ENCODE assay signal across 8 cellular contexts in the genomic region with DNA sequence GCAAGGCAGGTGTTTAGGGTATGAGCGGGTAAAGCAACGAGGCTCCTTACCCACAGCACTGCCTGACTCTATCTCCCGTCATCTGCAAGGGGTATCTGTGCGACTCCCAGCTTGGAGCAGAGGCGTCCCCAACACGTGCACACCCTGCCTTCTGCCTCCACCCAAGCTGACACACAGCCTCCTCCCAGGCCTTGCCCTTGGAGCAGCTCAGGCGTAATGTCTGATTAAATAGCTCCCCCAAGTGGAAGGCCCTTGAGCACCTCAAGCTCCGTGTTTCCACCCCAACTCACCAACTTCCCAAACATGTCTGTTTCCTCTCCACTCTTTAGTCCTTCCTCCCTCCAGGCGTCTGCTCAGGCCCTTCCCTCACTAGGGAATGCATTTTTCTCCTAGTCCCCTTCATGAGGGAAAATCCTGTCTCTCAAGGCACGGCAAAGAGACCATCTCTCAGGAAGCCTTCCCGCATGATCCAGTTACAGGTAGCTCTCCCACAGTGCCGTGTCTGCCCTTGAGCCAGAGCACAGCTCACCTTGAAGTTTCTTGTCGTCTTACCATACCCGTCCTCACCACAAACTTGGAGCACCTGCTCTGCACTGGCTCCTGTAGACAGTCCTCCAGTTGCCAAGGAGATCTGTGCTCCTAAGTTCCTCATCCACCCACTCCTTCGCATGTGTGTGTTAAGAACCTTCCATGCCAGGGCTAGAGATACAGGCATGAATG. TPM values are rescaled to one million over a fixed set of nuclear protein-coding genes. Genes with fewer than 3 reads are reported as not detected.
DNase-seq lines count a peak whose midpoint lies in the region; ATAC-seq and TF ChIP-seq lines count a peak whose summit lies in the region.

No MANE protein-coding gene starts in this region.

- DNase-seq in NOMO-1 (lab: John Stamatoyannopoulos, UW; ENCODE audit: unreplicated experiment in 2 of 2) (peak; percentile 11 to 21), NOMO-1 treated with dmso at 0.1 percent for 144 hours (lab: John Stamatoyannopoulos, UW; ENCODE audit: unreplicated experiment) (no peak), M059J (ENCODE audit: low read depth) (peak; percentile 70), cardiac muscle cell (ENCODE audit: low read depth in 1 of 2, low spot score in 1 of 2) (peak; percentile 77 to 84), progenitor cell of endocrine pancreas (ENCODE audit: low spot score, unreplicated experiment) (no peak), NCI-H1694 (lab: John Stamatoyannopoulos, UW) (no peak)
- peak; percentile 39 for DNase-seq in activated CD8-positive, alpha-beta T cell treated with anti-CD3 and anti-CD28 coated beads, Interleukin-2, amount 10 ng/mL, durations not matched to agents 7 days and 5 days
- no peak for DNase-seq in effector CD4-positive, alpha-beta T cell

- H3K4me1 Mint-ChIP-seq in activated CD8-positive, alpha-beta T cell treated with anti-CD3 and anti-CD28 coated beads, Interleukin-2, amount 10 ng/mL, durations not matched to agents 7 days and 5 days (ENCODE audit: low read depth), result no peaks in the 10 kb centered on the region
- H3K4me1 Mint-ChIP-seq in progenitor cell of endocrine pancreas (ENCODE audit: low read depth), result no peaks in the 10 kb centered on the region

- no peak overlapping the region for H3K4me3 ChIP-seq in cardiac muscle cell

- H3K9me3 ChIP-seq in cardiac muscle cell (ENCODE audit: low read depth), result no peaks in the 10 kb centered on the region

- ATAC-seq in activated CD8-positive, alpha-beta T cell treated with anti-CD3 and anti-CD28 coated beads, Interleukin-2, amount 10 ng/mL, durations not matched to agents 7 days and 5 days, result peak; percentile 57

- no peak overlapping the region for H3K4me3 Mint-ChIP-seq in activated CD8-positive, alpha-beta T cell treated with anti-CD3 and anti-CD28 coated beads, Interleukin-2, amount 10 ng/mL, durations not matched to agents 7 days and 5 days
- no peak overlapping the region for H3K4me3 Mint-ChIP-seq in progenitor cell of endocrine pancreas (ENCODE audit: low read depth)

- H3K9me3 Mint-ChIP-seq in activated CD8-positive, alpha-beta T cell treated with anti-CD3 and anti-CD28 coated beads, Interleukin-2, amount 10 ng/mL, durations not matched to agents 7 days and 5 days (ENCODE audit: insufficient read depth), result no peaks in the 10 kb centered on the region
- no peaks in the 10 kb centered on the region for H3K9me3 Mint-ChIP-seq in progenitor cell of endocrine pancreas (ENCODE audit: low read depth)

- no peak overlapping the region for H3K27ac Mint-ChIP-seq in activated CD8-positive, alpha-beta T cell treated with anti-CD3 and anti-CD28 coated beads, Interleukin-2, amount 10 ng/mL, durations not matched to agents 7 days and 5 days
- H3K27ac Mint-ChIP-seq in progenitor cell of endocrine pancreas, result peak overlapping the region; percentile 43

- no peaks in the 10 kb centered on the region for H3K27me3 ChIP-seq in cardiac muscle cell

- TF ChIP-seq CTCF in cardiac muscle cell (IDR thresholded peaks at IDR 0.05; ENCODE audit: low read depth, low read length), result peak; percentile 67
- TF ChIP-seq CTCF in progenitor cell of endocrine pancreas (IDR thresholded peaks at IDR 0.05; ENCODE audit: unreplicated experiment), result peak; percentile 54

- H3K4me1 ChIP-seq in cardiac muscle cell (ENCODE audit: low read depth), result peaks cover 14% of the 10 kb centered on the region

- CTCF ChIA-PET in activated CD8-positive, alpha-beta T cell treated with anti-CD3 and anti-CD28 coated beads, Interleukin-2, amount 10 ng/mL, durations not matched to agents 7 days and 5 days (lab: Charles Lee), result interaction anchor here (0.5 to 1.6 kb wide), 16 partner anchors 10 to 902 kb away, joined by 3 to 18 read pairs (median 4); partner anchors contain the start of gene PPFIBP2

- no peaks in the 10 kb centered on the region for H3K36me3 ChIP-seq in cardiac muscle cell

- no peak overlapping the region for H3K27ac ChIP-seq in cardiac muscle cell

- H3K36me3 Mint-ChIP-seq in activated CD8-positive, alpha-beta T cell treated with anti-CD3 and anti-CD28 coated beads, Interleukin-2, amount 10 ng/mL, durations not matched to agents 7 days and 5 days (ENCODE audit: low read depth), result no peaks in the 10 kb centered on the region
- H3K36me3 Mint-ChIP-seq in progenitor cell of endocrine pancreas (ENCODE audit: insufficient read depth), result peaks cover 22% of the 10 kb centered on the region

- H3K27me3 Mint-ChIP-seq in activated CD8-positive, alpha-beta T cell treated with anti-CD3 and anti-CD28 coated beads, Interleukin-2, amount 10 ng/mL, durations not matched to agents 7 days and 5 days (ENCODE audit: low read depth), result no peaks in the 10 kb centered on the region
- no peaks in the 10 kb centered on the region for H3K27me3 Mint-ChIP-seq in progenitor cell of endocrine pancreas

- POLR2A ChIA-PET in activated CD8-positive, alpha-beta T cell treated with anti-CD3 and anti-CD28 coated beads, Interleukin-2, amount 10 ng/mL, durations not matched to agents 7 days and 5 days (lab: Charles Lee), result interaction anchor here (0.6 kb wide), 1 partner anchor 20 kb away, joined by 3 read pairs; no protein-coding TSS in a partner anchor

RNA-seq across cellular contexts. Expression of gene CYB5R2, which starts 15.8 kb away (rescaled TPM):
- 5.8 and 6.4 TPM in 2 replicates for total RNA-seq in M059J (2014; rRNA removed; shearing (Covaris generic))
- total RNA-seq in activated CD8-positive, alpha-beta T cell treated with anti-CD3 and anti-CD28 coated beads, Interleukin-2, amount 10 ng/mL, durations not matched to agents 7 days and 5 days, result under 1 TPM; 0.24 to 0.55 TPM
- total RNA-seq in cardiac muscle cell (2.1 and 4.1 TPM in 2 replicates), progenitor cell of endocrine pancreas (9.1 and 9.7 TPM in 2 replicates)
- polyA plus RNA-seq in cardiac muscle cell, result 3.3 and 4.5 TPM in 2 replicates

RNA-seq across cellular contexts. Expression of gene OVCH2, which starts 48.8 kb away (rescaled TPM):
- total RNA-seq in M059J (2014; rRNA removed; shearing (Covaris generic)), result 0.57 TPM in 1 of 2 replicates, not detected in the other
- total RNA-seq in activated CD8-positive, alpha-beta T cell treated with anti-CD3 and anti-CD28 coated beads, Interleukin-2, amount 10 ng/mL, durations not matched to agents 7 days and 5 days, result not detected
- total RNA-seq in cardiac muscle cell (not detected in 2 replicates), progenitor cell of endocrine pancreas (0.33 TPM in 1 of 2 replicates, not detected in the other)
- polyA plus RNA-seq in cardiac muscle cell, result not detected in 2 replicates

Comparison
In these comparisons a context has a peak if more than half of its experiments do, and no peak if none do; other contexts are left out.
1. DNase-seq: peak in NOMO-1 (2 of 2), M059J (single experiment), activated CD8-positive, alpha-beta T cell treated with anti-CD3 and anti-CD28 coated beads, Interleukin-2, amount 10 ng/mL, durations not matched to agents 7 days and 5 days (single experiment) and cardiac muscle cell (2 of 2); none in NOMO-1 treated with dmso at 0.1 percent for 144 hours (single experiment), progenitor cell of endocrine pancreas (single experiment), NCI-H1694 (single experiment) and effector CD4-positive, alpha-beta T cell (single experiment).